In the genomic region with DNA sequence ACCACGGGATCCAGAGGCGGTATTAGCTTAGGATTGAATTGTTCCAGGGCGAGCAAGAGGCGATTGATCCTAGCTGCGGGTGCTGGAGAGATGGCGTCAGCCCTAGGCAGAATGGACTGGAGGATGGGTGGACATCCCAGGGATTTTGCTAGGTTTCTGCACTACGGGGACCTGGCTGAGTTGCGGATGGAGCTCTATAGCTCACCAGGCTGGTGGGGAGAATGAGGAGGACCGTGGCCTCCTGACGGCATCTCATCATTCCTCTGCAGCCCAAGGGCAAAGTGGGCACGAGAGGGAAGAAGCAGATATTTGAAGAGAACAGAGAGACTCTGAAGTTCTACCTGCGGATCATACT, we compare ENCODE assay signal across 1 cellular context.
TF ChIP-seq lines count a peak whose summit lies in the region.

No MANE protein-coding gene starts in this region.

TF ChIP-seq in liver, 16 proteins besides CTCF, POLR2A, EP300 and RAD21 (continued from another document):
- TF ChIP-seq, protein P1, sequence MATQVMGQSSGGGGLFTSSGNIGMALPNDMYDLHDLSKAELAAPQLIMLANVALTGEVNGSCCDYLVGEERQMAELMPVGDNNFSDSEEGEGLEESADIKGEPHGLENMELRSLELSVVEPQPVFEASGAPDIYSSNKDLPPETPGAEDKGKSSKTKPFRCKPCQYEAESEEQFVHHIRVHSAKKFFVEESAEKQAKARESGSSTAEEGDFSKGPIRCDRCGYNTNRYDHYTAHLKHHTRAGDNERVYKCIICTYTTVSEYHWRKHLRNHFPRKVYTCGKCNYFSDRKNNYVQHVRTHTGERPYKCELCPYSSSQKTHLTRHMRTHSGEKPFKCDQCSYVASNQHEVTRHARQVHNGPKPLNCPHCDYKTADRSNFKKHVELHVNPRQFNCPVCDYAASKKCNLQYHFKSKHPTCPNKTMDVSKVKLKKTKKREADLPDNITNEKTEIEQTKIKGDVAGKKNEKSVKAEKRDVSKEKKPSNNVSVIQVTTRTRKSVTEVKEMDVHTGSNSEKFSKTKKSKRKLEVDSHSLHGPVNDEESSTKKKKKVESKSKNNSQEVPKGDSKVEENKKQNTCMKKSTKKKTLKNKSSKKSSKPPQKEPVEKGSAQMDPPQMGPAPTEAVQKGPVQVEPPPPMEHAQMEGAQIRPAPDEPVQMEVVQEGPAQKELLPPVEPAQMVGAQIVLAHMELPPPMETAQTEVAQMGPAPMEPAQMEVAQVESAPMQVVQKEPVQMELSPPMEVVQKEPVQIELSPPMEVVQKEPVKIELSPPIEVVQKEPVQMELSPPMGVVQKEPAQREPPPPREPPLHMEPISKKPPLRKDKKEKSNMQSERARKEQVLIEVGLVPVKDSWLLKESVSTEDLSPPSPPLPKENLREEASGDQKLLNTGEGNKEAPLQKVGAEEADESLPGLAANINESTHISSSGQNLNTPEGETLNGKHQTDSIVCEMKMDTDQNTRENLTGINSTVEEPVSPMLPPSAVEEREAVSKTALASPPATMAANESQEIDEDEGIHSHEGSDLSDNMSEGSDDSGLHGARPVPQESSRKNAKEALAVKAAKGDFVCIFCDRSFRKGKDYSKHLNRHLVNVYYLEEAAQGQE (IDR thresholded peaks at IDR 0.05), result no peak
- TF ChIP-seq FOXA1 (IDR thresholded peaks at IDR 0.05), result no peak
- no peak for TF ChIP-seq HNF4G (IDR thresholded peaks at IDR 0.05)
- TF ChIP-seq GABPA (IDR thresholded peaks at IDR 0.05 in 1 of 2, conservative IDR thresholded peaks at IDR 0.05 in 1 of 2), result no peak
- no peak for TF ChIP-seq TAF1 (conservative IDR thresholded peaks at IDR 0.05)
- TF ChIP-seq JUND (IDR thresholded peaks at IDR 0.05), result no peak
- TF ChIP-seq NR2F2 (IDR thresholded peaks at IDR 0.05), result no peak
- TF ChIP-seq, protein P2, sequence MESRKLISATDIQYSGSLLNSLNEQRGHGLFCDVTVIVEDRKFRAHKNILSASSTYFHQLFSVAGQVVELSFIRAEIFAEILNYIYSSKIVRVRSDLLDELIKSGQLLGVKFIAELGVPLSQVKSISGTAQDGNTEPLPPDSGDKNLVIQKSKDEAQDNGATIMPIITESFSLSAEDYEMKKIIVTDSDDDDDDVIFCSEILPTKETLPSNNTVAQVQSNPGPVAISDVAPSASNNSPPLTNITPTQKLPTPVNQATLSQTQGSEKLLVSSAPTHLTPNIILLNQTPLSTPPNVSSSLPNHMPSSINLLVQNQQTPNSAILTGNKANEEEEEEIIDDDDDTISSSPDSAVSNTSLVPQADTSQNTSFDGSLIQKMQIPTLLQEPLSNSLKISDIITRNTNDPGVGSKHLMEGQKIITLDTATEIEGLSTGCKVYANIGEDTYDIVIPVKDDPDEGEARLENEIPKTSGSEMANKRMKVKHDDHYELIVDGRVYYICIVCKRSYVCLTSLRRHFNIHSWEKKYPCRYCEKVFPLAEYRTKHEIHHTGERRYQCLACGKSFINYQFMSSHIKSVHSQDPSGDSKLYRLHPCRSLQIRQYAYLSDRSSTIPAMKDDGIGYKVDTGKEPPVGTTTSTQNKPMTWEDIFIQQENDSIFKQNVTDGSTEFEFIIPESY (IDR thresholded peaks at IDR 0.05), result no peak
TF ChIP-seq in liver: peak in this region for 0.
